In the genomic region with DNA sequence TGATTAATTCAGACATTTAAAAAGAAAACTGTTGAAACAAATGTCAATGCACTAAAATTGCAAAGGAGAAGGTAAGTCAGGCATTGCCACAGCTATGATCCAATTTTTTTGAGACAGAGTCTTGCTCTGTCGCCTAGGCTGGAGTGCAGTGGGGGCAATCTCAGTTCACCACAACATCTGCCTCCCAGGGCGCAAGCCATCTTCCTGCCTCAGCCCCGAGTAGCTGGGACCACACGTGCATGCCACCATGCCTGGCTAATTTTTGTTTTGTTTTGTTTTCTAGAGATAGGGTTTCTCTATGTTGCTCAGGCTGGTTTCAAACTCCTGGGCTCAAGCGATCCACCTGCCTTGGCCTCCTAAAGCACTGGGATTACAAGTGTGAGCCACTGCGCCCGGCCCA, we compare ENCODE assay signal across 8 cellular contexts.
"Had no signal": no experiment of that assay in that cellular context is flagged by ENCODE, and none has a peak within 500 bp of the region (broad histone marks: within the 10 kb centered on the region; RNA-seq: fewer than 3 reads in every experiment).

No MANE protein-coding gene starts in this region.

- H3K9ac ChIP-seq: GM23248, KMS-11 had no signal

- H3K4me1 ChIP-seq: HAP-1 had no signal

- H3K4me2 ChIP-seq: KMS-11 had no signal

- H3K9me3 ChIP-seq: HAP-1 had no signal

- DNase-seq: GM23248, GOT3, H7, HFFc6, KBM-7 had no signal

- H3K36me3 ChIP-seq: HAP-1 had no signal

- ATAC-seq: HCT116 had no signal

- H3K27ac ChIP-seq: GM23248, KMS-11 had no signal

- H3K4me3 ChIP-seq: GM23248, HAP-1 had no signal

- H2AFZ ChIP-seq: GM23248 had no signal
